In genomic region chr9:13267743-13268142, GRCh38 we compare ENCODE assay signal across 10 cellular contexts. TPM values are rescaled to one million over a fixed set of nuclear protein-coding genes. Genes with fewer than 3 reads are reported as not detected.
DNase-seq lines count a peak whose midpoint lies in the region; TF ChIP-seq lines count a peak whose summit lies in the region.
"Had no signal": no experiment of that assay in that cellular context is flagged by ENCODE, and none has a peak within 500 bp of the region (broad histone marks: within the 10 kb centered on the region; RNA-seq: fewer than 3 reads in every experiment).

No MANE protein-coding gene starts in this region.

- 42 to 48% (median 45%) methylated on average over 2 of the region's 2 CpGs for WGBS in adrenal gland, 4 donors

- CTCF ChIA-PET in A673 (lab: Charles Lee), result interaction anchor here (0.6 kb wide), 1 partner anchor 179 kb away, joined by 3 read pairs; no protein-coding TSS in a partner anchor

- H3K27me3 ChIP-seq in A673 (replicated peaks; ENCODE audit: insufficient read depth, low read depth, low read length, poor library complexity), result no peaks in the 10 kb centered on the region
- no peaks in the 10 kb centered on the region for H3K27me3 ChIP-seq in BE2C
- no peaks in the 10 kb centered on the region for H3K27me3 ChIP-seq in adrenal gland

- no peaks in the 10 kb centered on the region for H3K36me3 ChIP-seq in A673 (ENCODE audit: insufficient read depth, low read length, poor library complexity, severe bottlenecking)
- no peaks in the 10 kb centered on the region for H3K36me3 ChIP-seq in BE2C
- no peaks in the 10 kb centered on the region for H3K36me3 ChIP-seq in adrenal gland (replicated peaks in 1 of 2)

- POLR2A ChIA-PET in A673 (lab: Charles Lee; ENCODE audit: low non-redundant PET), result no interaction called here

- H3K27ac ChIP-seq in A673 (ENCODE audit: low read depth, low read length, poor library complexity, severe bottlenecking), result peak overlapping the region; percentile 1
- no peak overlapping the region for H3K27ac ChIP-seq in adrenal gland
- H3K27ac ChIP-seq in coronary artery, result peak overlapping the region in 1 of 2 donors; percentile 49
- H3K27ac ChIP-seq: C4-2B had no signal

- H3K4me1 ChIP-seq in A673 (ENCODE audit: insufficient read depth, low read length, poor library complexity, severe bottlenecking), result peaks cover 39% of the 10 kb centered on the region
- peaks cover 2% of the 10 kb centered on the region; the same call in 1 of the 2 replicates for H3K4me1 ChIP-seq in BE2C
- peaks cover 0 to 17% of the 10 kb centered on the region in 2 donors for H3K4me1 ChIP-seq in adrenal gland (replicated peaks in 1 of 2)

- no peak for TF ChIP-seq CTCF in A673 (conservative IDR thresholded peaks at IDR 0.05; ENCODE audit: low read depth, low read length)
- no peak for TF ChIP-seq CTCF in BE2C (IDR thresholded peaks at IDR 0.05; ENCODE audit: low read depth, low read length)
- no peak for TF ChIP-seq CTCF in adrenal gland (IDR thresholded peaks at IDR 0.05)
- TF ChIP-seq CTCF in coronary artery (IDR thresholded peaks at IDR 0.05), result no peak

- H3K9me3 ChIP-seq in A673 (ENCODE audit: low read depth, low read length, poor library complexity, severe bottlenecking) (no peaks in the 10 kb centered on the region), BE2C (no peaks in the 10 kb centered on the region), adrenal gland (replicated peaks in 1 of 3) (no peaks in the 10 kb centered on the region)

- H3K4me3 ChIP-seq in A673 (ENCODE audit: low read depth, low read length, poor library complexity, severe bottlenecking) (no peak overlapping the region), BE2C (ENCODE audit: low read depth, low read length) (no peak overlapping the region), adrenal gland (no peak overlapping the region), coronary artery (no peak overlapping the region)

- no peak for TF ChIP-seq POLR2A in adrenal gland (IDR thresholded peaks at IDR 0.05)

- DNase-seq in A673 (ENCODE audit: low spot score) (peak; percentile 78), HS-27A (ENCODE audit: low read depth) (peak; percentile 63), brain pericyte (ENCODE audit: low read depth, low spot score) (peak; percentile 36), left kidney (ENCODE audit: low read depth, low spot score) (peak; percentile 57), BE2C (no peak), adrenal gland (no peak), NCI-H82 treated with DMSO at 0.1 percent for 48 hours (lab: John Stamatoyannopoulos, UW; ENCODE audit: unreplicated experiment) (no peak), coronary artery (ENCODE audit: low spot score) (no peak)

- no TSS peak for BruUV-seq in A673 (replicated peaks; lab: Mats Ljungman, UMichigan)

- intact Hi-C loops in A673 (cut with micrococcal nuclease; ENCODE audit: unreplicated experiment) (no loop called here), adrenal gland (cut with DNase I) (no loop called here)

RNA-seq across cellular contexts. Expression of gene MPDZ, which starts 11.7 kb away (rescaled TPM):
- total RNA-seq in A673 (2021), result 35.1 and 42.0 TPM in 2 replicates
- polyA plus RNA-seq in BE2C (2012; ENCODE audit: insufficient read depth, insufficient read length, low read depth), result 17.3 TPM
- total RNA-seq in adrenal gland, result 10 to 100 TPM; 20.7 to 46.0 (median 35.0) TPM
- polyA plus RNA-seq in adrenal gland, result 10 to 100 TPM; 10.7 to 24.0 (median 16.4) TPM
- total RNA-seq: T-helper 2 cell treated with Interferon-gamma antibody and Interleukin-4, amounts not matched to agents 100 ng/mL and 5 ng/mL, for 36 hours had no signal

Comparison
In these comparisons a context has a peak if more than half of its experiments do, and no peak if none do; other contexts are left out.
1. DNase-seq: peak in A673 (single experiment), HS-27A (single experiment), brain pericyte (single experiment) and left kidney (single experiment); none in BE2C (single experiment), adrenal gland (0 of 7), NCI-H82 treated with DMSO at 0.1 percent for 48 hours (single experiment) and coronary artery (single experiment).